ENCODE assay signal across 8 cellular contexts in the genomic region with DNA sequence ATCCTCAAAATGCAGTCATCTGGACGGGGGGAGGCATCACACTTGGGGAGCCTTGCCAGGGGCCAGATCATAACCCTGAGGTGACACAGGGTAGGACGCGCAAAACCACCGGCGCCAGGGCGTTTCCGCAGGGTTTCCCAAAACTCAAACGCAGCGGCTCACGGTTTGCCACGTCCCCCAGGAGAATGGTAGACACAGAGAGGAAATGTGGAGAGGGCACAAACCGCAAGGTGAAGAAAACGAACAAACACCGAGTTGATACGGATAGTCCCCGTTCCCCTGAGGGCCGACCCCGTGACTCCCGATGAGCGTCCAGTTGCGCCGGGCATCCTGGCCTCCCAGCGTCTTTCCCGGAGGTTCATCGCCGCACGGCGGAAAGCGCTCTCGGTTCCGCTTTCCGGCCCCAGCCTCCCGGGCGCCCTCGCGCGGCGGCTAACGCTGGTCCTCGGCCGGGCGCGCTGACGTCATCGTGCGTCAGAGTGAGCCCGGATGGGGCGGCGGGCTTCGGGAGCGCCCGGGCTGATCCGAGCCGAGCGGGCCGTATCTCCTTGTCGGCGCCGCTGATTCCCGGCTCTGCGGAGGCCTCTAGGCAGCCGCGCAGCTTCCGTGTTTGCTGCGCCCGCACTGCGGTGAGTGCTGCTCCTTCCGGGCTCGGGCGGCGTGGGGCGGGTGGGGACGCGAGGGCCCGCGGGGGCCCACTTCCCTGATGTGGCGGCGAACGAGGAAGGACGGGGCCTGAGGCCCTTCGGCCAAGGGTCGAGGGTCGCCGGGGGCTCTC.
DNase-seq lines count a peak whose midpoint lies in the region; ATAC-seq and TF ChIP-seq lines count a peak whose summit lies in the region.

Gene BIRC2 (plus strand): TSS at position 467 of the 778 bp plus-strand sequence. CDS start 2,641 bp downstream, outside the sequence.

- peak; percentile 82 for DNase-seq in DMS153 treated with DMSO at 0.1 percent for 48 hours (lab: John Stamatoyannopoulos, UW; ENCODE audit: unreplicated experiment)
- DNase-seq in HuH-7 (ENCODE audit: low spot score) = peak; percentile 73
- DNase-seq in OCI-M2 (lab: John Stamatoyannopoulos, UW; ENCODE audit: unreplicated experiment) = peak; percentile 36
- peak; percentile 98 for DNase-seq in activated T-cell treated with anti-CD3 and anti-CD28 coated beads for 48 hours (ENCODE audit: low read depth)
- peak; percentile 94 to 97 for DNase-seq in erythroblast (lab: John Stamatoyannopoulos, UW)
- DNase-seq in stimulated activated CD8-positive, alpha-beta memory T cell treated with anti-CD3 and anti-CD28 coated beads, Interleukin-7, amount 100 ng/mL, for 24 hours (ENCODE audit: low read depth) = peak; percentile 83

- H3K9me3 ChIP-seq in mucosa of stomach (ENCODE audit: control insufficient read depth, low read length) = no peaks in the 10 kb centered on the region

- no peaks in the 10 kb centered on the region for H3K4me1 ChIP-seq in mucosa of stomach (ENCODE audit: control insufficient read depth, insufficient read depth, low read length)

- H3K9ac ChIP-seq in mucosa of stomach (ENCODE audit: low read length) = peak within 1 kb of the TSS; percentile 95

- TF ChIP-seq POLR2A in erythroblast (IDR thresholded peaks at IDR 0.05; ENCODE audit: low read length) = peak; percentile 97

- no peaks in the 10 kb centered on the region for H3K27me3 ChIP-seq in mucosa of stomach (ENCODE audit: control insufficient read depth, insufficient read depth, low read length)

- no peaks in the 10 kb centered on the region for H3K36me3 ChIP-seq in mucosa of stomach (ENCODE audit: control insufficient read depth, insufficient read depth, low read length)

- peak within 1 kb of the TSS; percentile 86 for H3K4me3 ChIP-seq in mucosa of stomach (ENCODE audit: low read length)

- peak; percentile 93 for ATAC-seq in GM21515 (IDR thresholded peaks at IDR 0.05; ENCODE audit: unreplicated experiment)

Comparison
In these comparisons a context has a peak if more than half of its experiments do, and no peak if none do; other contexts are left out.
1. Peak in every context shown above with its lines: DNase-seq, ATAC-seq and H3K4me3 ChIP-seq.
2. DNase-seq: peak in every context shown above with its lines; median percentile 98 in activated T-cell treated with anti-CD3 and anti-CD28 coated beads for 48 hours; 96 in erythroblast; 83 in stimulated activated CD8-positive, alpha-beta memory T cell treated with anti-CD3 and anti-CD28 coated beads, Interleukin-7, amount 100 ng/mL, for 24 hours; 82 in DMS153 treated with DMSO at 0.1 percent for 48 hours; 73 in HuH-7; 36 in OCI-M2.